21 cellular contexts compared by ENCODE assay signal in the genomic region with DNA sequence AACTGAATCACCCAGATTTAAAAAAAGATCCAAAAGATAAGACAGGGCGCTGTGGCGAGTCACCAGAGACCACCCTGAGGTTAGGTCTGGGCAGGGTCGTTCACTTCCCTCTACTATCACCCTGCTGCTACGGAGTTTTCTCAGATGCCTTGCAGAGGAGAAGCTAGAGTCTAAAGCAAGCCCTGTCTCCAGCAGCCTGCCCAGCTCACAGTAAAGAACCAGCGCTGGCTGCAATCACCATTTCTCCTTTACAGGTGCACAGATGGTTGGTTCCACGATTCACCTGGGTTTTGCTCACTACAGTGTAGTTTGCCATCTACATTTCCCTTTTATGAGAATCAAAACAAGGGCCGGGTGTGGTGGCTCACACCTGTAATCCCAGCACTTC.
DNase-seq lines count a peak whose midpoint lies in the region; ATAC-seq, FAIRE-seq and TF ChIP-seq lines count a peak whose summit lies in the region.
"Had no signal": no experiment of that assay in that cellular context is flagged by ENCODE, and none has a peak within 500 bp of the region (broad histone marks: within the 10 kb centered on the region; RNA-seq: fewer than 3 reads in every experiment).

No MANE protein-coding gene starts in this region.

- H3K4me2 ChIP-seq in GM23338 (peak overlapping the region; percentile 32; the same call in 1 of the 2 replicates), osteoblast (ENCODE audit: insufficient read depth, low read length) (no peak overlapping the region)
- H3K4me2 ChIP-seq: A549 had no signal

- H4K20me1 ChIP-seq in GM23338 (replicated peaks; ENCODE audit: insufficient read depth), result no peaks in the 10 kb centered on the region; the same call in 1 of the 2 replicates
- no peaks in the 10 kb centered on the region for H4K20me1 ChIP-seq in osteoblast (ENCODE audit: insufficient read depth, low read length)

- H3K9me2 ChIP-seq in GM23338 (ENCODE audit: insufficient read depth), result no peaks in the 10 kb centered on the region

- H3K9me3 ChIP-seq in osteoblast (ENCODE audit: low read depth, low read length), result no peaks in the 10 kb centered on the region
- H3K9me3 ChIP-seq: A549 had no signal

- TF ChIP-seq CTCF in GM23338 (conservative IDR thresholded peaks at IDR 0.05; ENCODE audit: low read depth in 2 of 2), result no peak
- no peak for TF ChIP-seq CTCF in neural crest cell (conservative IDR thresholded peaks at IDR 0.05)
- TF ChIP-seq CTCF in osteoblast (IDR thresholded peaks at IDR 0.05; ENCODE audit: extremely low read depth, low read depth, low read length), result no peak

- H3F3A ChIP-seq in GM23338 (replicated peaks; ENCODE audit: low read depth), result 0 out of 2 replicates have a peak, but pooled peaks cover 7% of the 10 kb centered on the region

- H3K4me3 Mint-ChIP-seq in GM23338, result no peak overlapping the region
- peak overlapping the region; percentile 54 for H3K4me3 Mint-ChIP-seq in neural crest cell
- H3K4me3 Mint-ChIP-seq: CD14-positive monocyte; CD8-positive, alpha-beta T cell; IgD-negative memory B cell had no signal

- no peak overlapping the region for H3K4me3 ChIP-seq in GM23338
- H3K4me3 ChIP-seq in osteoblast (ENCODE audit: insufficient read depth, low read length), result no peak overlapping the region
- H3K4me3 ChIP-seq: A549 had no signal

- ATAC-seq in GM23338 (no peak), GM18498 (IDR thresholded peaks at IDR 0.05; ENCODE audit: unreplicated experiment) (no peak)
- ATAC-seq: CD8-positive, alpha-beta T cell had no signal

- H3K27ac ChIP-seq in GM23338 (ENCODE audit: low read depth), result no peak overlapping the region
- H3K27ac ChIP-seq in osteoblast (ENCODE audit: low read depth, low read length), result no peak overlapping the region
- H3K27ac ChIP-seq: 22Rv1, A549, HL-60 had no signal

- DNase-seq in DMS53 (lab: John Stamatoyannopoulos, UW), result peak; percentile 30
- DNase-seq in DMS53 treated with DMSO at 0.1 percent for 48 hours (lab: John Stamatoyannopoulos, UW; ENCODE audit: unreplicated experiment), result no peak
- DNase-seq in GM23338 (ENCODE audit: low spot score), result no peak
- DNase-seq in cerebellar cortex (ENCODE audit: low spot score), result peak; percentile 58
- no peak for DNase-seq in neural crest cell (ENCODE audit: low read depth, low spot score)
- DNase-seq in osteoblast (ENCODE audit: insufficient read length, low spot score, missing footprints), result no peak
- DNase-seq in HTR-8/SVneo (ENCODE audit: insufficient read length, low spot score), result no peak
- DNase-seq: AML-193; Calu3; CD8-positive, alpha-beta T cell; GDM1; HCEC 1CT; KBM-7 had no signal

- H3K4me1 Mint-ChIP-seq in GM23338 (peaks cover 41% of the 10 kb centered on the region), neural crest cell (peaks cover 54% of the 10 kb centered on the region)
- H3K4me1 Mint-ChIP-seq: CD14-positive monocyte, IgD-negative memory B cell had no signal

- H3K27me3 Mint-ChIP-seq in GM23338 (ENCODE audit: insufficient read depth, low read depth, poor library complexity) (peaks cover 40% of the 10 kb centered on the region), neural crest cell (ENCODE audit: low read depth) (no peaks in the 10 kb centered on the region)

- H3K27ac Mint-ChIP-seq in GM23338, result no peak overlapping the region
- no peak overlapping the region for H3K27ac Mint-ChIP-seq in neural crest cell (ENCODE audit: unreplicated experiment)
- H3K27ac Mint-ChIP-seq: CD8-positive, alpha-beta T cell; IgD-negative memory B cell had no signal

- H3K79me2 ChIP-seq in GM23338 (replicated peaks; ENCODE audit: insufficient read depth), result no peaks in the 10 kb centered on the region
- H3K79me2 ChIP-seq in osteoblast (ENCODE audit: insufficient read depth, low read length), result no peaks in the 10 kb centered on the region

- no peaks in the 10 kb centered on the region; the same call in 2 of the 3 replicates for H3K9me3 Mint-ChIP-seq in GM23338
- H3K9me3 Mint-ChIP-seq in neural crest cell, result no peaks in the 10 kb centered on the region
- H3K9me3 Mint-ChIP-seq: CD8-positive, alpha-beta T cell; IgD-negative memory B cell had no signal

- H3K4me1 ChIP-seq in GM23338 (ENCODE audit: insufficient read depth), result peaks cover 27% of the 10 kb centered on the region
- H3K4me1 ChIP-seq in osteoblast (ENCODE audit: insufficient read depth, low read length), result no peaks in the 10 kb centered on the region
- H3K4me1 ChIP-seq: A549 had no signal

- no peak for FAIRE-seq in HTR-8/SVneo (lab: Jason Lieb, UNC)
- FAIRE-seq: A549, GM12892, GM19239 had no signal

- H3K36me3 ChIP-seq in GM23338 (ENCODE audit: insufficient read depth) (no peaks in the 10 kb centered on the region), osteoblast (ENCODE audit: insufficient read depth, low read length) (no peaks in the 10 kb centered on the region)

- H2AFZ ChIP-seq in GM23338, result no peak overlapping the region
- no peak overlapping the region for H2AFZ ChIP-seq in osteoblast (ENCODE audit: low read length)

- H3K27me3 ChIP-seq in GM23338 (ENCODE audit: insufficient read depth) (no peaks in the 10 kb centered on the region), osteoblast (ENCODE audit: insufficient read depth, low read length) (peaks cover 16% of the 10 kb centered on the region)

- H3K36me3 Mint-ChIP-seq in GM23338 (ENCODE audit: low read depth) (no peaks in the 10 kb centered on the region), neural crest cell (ENCODE audit: low read depth) (no peaks in the 10 kb centered on the region)
- H3K36me3 Mint-ChIP-seq: CD14-positive monocyte; CD8-positive, alpha-beta T cell had no signal

TF ChIP-seq in GM23338, 12 proteins besides CTCF, POLR2A, EP300 and RAD21 (continues in another document):
- TF ChIP-seq NANOG (IDR thresholded peaks at IDR 0.05; ENCODE audit: borderline replicate concordance) (no peak), CREB1 (CRISPR knock-in tag; IDR thresholded peaks at IDR 0.05; ENCODE audit: low read depth) (no peak), EZH2phosphoT487 (IDR thresholded peaks at IDR 0.05; ENCODE audit: unreplicated experiment) (no peak), JUNB (IDR thresholded peaks at IDR 0.05; ENCODE audit: unreplicated experiment) (no peak)
- TF ChIP-seq, protein P1, sequence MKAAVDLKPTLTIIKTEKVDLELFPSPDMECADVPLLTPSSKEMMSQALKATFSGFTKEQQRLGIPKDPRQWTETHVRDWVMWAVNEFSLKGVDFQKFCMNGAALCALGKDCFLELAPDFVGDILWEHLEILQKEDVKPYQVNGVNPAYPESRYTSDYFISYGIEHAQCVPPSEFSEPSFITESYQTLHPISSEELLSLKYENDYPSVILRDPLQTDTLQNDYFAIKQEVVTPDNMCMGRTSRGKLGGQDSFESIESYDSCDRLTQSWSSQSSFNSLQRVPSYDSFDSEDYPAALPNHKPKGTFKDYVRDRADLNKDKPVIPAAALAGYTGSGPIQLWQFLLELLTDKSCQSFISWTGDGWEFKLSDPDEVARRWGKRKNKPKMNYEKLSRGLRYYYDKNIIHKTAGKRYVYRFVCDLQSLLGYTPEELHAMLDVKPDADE (IDR thresholded peaks at IDR 0.05), result no peak

Comparison
In these comparisons a context has a peak if more than half of its experiments do, and no peak if none do; other contexts are left out.
1. DNase-seq: peak in DMS53 (single experiment) and cerebellar cortex (single experiment); none in DMS53 treated with DMSO at 0.1 percent for 48 hours (single experiment), GM23338 (single experiment), neural crest cell (single experiment), osteoblast (single experiment) and HTR-8/SVneo (single experiment).